14 cellular contexts compared by ENCODE assay signal in the genomic region with DNA sequence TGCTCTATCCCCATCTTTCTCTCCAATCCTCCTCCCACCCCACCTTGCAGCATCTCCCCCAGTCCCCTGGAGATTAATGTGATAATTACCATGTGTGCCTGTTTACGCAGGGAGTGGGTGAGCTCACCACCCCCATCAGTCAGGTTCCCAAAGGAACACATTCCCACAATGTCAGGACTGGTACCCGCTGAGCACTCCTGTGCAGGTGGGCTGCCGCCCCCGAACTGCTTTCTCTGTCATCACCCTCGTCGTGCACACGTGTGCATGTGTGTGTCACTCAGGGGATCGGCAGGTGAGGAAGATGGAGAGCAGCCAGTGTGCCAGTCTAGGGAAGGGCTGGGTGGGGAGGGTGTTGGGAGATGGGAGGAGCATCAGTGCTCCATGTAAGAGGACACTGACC.
A peak's percentile ranks its signal among the peaks of the same experiment; 100 is the strongest.
DNase-seq lines count a peak whose midpoint lies in the region; ATAC-seq and TF ChIP-seq lines count a peak whose summit lies in the region.
"Had no signal": no experiment of that assay in that cellular context is flagged by ENCODE, and none has a peak within 500 bp of the region (broad histone marks: within the 10 kb centered on the region; RNA-seq: fewer than 3 reads in every experiment).

No MANE protein-coding gene starts in this region.

- POLR2A ChIA-PET in HEK293 (lab: Yijun Ruan, JAX) = no interaction called here

- no peaks in the 10 kb centered on the region for H3K36me3 ChIP-seq in HEK293 (ENCODE audit: control insufficient read depth in 2 of 2, insufficient read depth in 1 of 2, low read length in 2 of 2)
- H3K36me3 ChIP-seq: BLaER1, HAP-1 had no signal

- TF ChIP-seq CTCF in HEK293 (tag by site-specific recombination; IDR thresholded peaks at IDR 0.05) = no peak
- no peak for TF ChIP-seq CTCF in mesothelial cell of epicardium (IDR thresholded peaks at IDR 0.05; ENCODE audit: unreplicated experiment)

- no peak overlapping the region for H3K4me3 Mint-ChIP-seq in mesothelial cell of epicardium
- no peak overlapping the region for H3K4me3 Mint-ChIP-seq in stimulated activated effector memory CD8-positive, alpha-beta T cell treated with anti-CD3 and anti-CD28 coated beads, Interleukin-12 subunit alpha, Interleukin-12 subunit beta, amount 100 ng/mL, for 72 hours
- H3K4me3 Mint-ChIP-seq: CD8-positive, alpha-beta memory T cell had no signal

- peaks cover 47% of the 10 kb centered on the region for H3K27me3 Mint-ChIP-seq in mesothelial cell of epicardium (ENCODE audit: low read depth)

- no peaks in the 10 kb centered on the region for H3K4me1 Mint-ChIP-seq in mesothelial cell of epicardium
- no peaks in the 10 kb centered on the region for H3K4me1 Mint-ChIP-seq in stimulated activated effector memory CD8-positive, alpha-beta T cell treated with anti-CD3 and anti-CD28 coated beads, Interleukin-12 subunit alpha, Interleukin-12 subunit beta, amount 100 ng/mL, for 72 hours
- H3K4me1 Mint-ChIP-seq: CD8-positive, alpha-beta memory T cell had no signal

- no peak overlapping the region for H3K4me3 ChIP-seq in HEK293 (ENCODE audit: low read depth, low read length)
- H3K4me3 ChIP-seq: BLaER1, HAP-1 had no signal

- H3K36me3 Mint-ChIP-seq in mesothelial cell of epicardium = no peaks in the 10 kb centered on the region
- no peaks in the 10 kb centered on the region for H3K36me3 Mint-ChIP-seq in stimulated activated effector memory CD8-positive, alpha-beta T cell treated with anti-CD3 and anti-CD28 coated beads, Interleukin-12 subunit alpha, Interleukin-12 subunit beta, amount 100 ng/mL, for 72 hours
- H3K36me3 Mint-ChIP-seq: CD8-positive, alpha-beta memory T cell had no signal

- no peak overlapping the region for H3K27ac ChIP-seq in HEK293 (ENCODE audit: extremely low read depth, low read depth, low read length)
- H3K27ac ChIP-seq in epithelial cell of prostate = peak overlapping the region; percentile 68
- H3K27ac ChIP-seq: BLaER1 had no signal

- H3K27ac Mint-ChIP-seq in mesothelial cell of epicardium = no peak overlapping the region
- no peak overlapping the region for H3K27ac Mint-ChIP-seq in stimulated activated effector memory CD8-positive, alpha-beta T cell treated with anti-CD3 and anti-CD28 coated beads, Interleukin-12 subunit alpha, Interleukin-12 subunit beta, amount 100 ng/mL, for 72 hours
- H3K27ac Mint-ChIP-seq: CD8-positive, alpha-beta memory T cell had no signal

- ATAC-seq in stimulated activated effector memory CD8-positive, alpha-beta T cell treated with anti-CD3 and anti-CD28 coated beads, Interleukin-12 subunit alpha, Interleukin-12 subunit beta, amount 100 ng/mL, for 72 hours = no peak
- ATAC-seq: Panc1 had no signal

- no peaks in the 10 kb centered on the region for H3K9me3 ChIP-seq in HEK293 (ENCODE audit: control insufficient read depth, insufficient read depth, low read depth, low read length)
- H3K9me3 ChIP-seq: BLaER1, HAP-1 had no signal

- peak; percentile 73 to 92 (median 87) for DNase-seq in NCI-H1417 (lab: John Stamatoyannopoulos, UW)
- no peak for DNase-seq in NCI-H1417 treated with DMSO at 0.1 percent for 48 hours (lab: John Stamatoyannopoulos, UW)
- no peak for DNase-seq in epithelial cell of prostate (ENCODE audit: low read depth, low spot score)
- DNase-seq in nucleus accumbens (lab: John Stamatoyannopoulos, UW) = peak in 35 of 56 donors; percentile 5 to 83 (median 53)
- no peak for DNase-seq in stimulated activated CD4-positive, alpha-beta T cell treated with anti-CD3 and anti-CD28 coated beads, Interleukin-4, amount 100 ng/mL, for 1 hour
- no peak for DNase-seq in mesothelial cell of epicardium (ENCODE audit: low spot score in 2 of 2, unreplicated experiment in 2 of 2)
- DNase-seq in stimulated activated effector memory CD8-positive, alpha-beta T cell treated with anti-CD3 and anti-CD28 coated beads, Interleukin-12 subunit alpha, Interleukin-12 subunit beta, amount 100 ng/mL, for 72 hours (ENCODE audit: low spot score in 2 of 2) = no peak
- DNase-seq: 8988T; CD8-positive, alpha-beta memory T cell; IMR-90 had no signal

- CTCF ChIA-PET in HEK293 (lab: Yijun Ruan, JAX) = interaction anchor here (1.0 kb wide), 1 partner anchor 12 kb away, joined by 3 read pairs; no protein-coding TSS in a partner anchor

- no peaks in the 10 kb centered on the region for H3K4me1 ChIP-seq in HEK293 (ENCODE audit: control insufficient read depth, insufficient read depth, low read length)
- H3K4me1 ChIP-seq: BLaER1, HAP-1 had no signal

- no peaks in the 10 kb centered on the region for H3K9me3 Mint-ChIP-seq in mesothelial cell of epicardium
- no peaks in the 10 kb centered on the region for H3K9me3 Mint-ChIP-seq in stimulated activated effector memory CD8-positive, alpha-beta T cell treated with anti-CD3 and anti-CD28 coated beads, Interleukin-12 subunit alpha, Interleukin-12 subunit beta, amount 100 ng/mL, for 72 hours
- H3K9me3 Mint-ChIP-seq: CD8-positive, alpha-beta memory T cell had no signal

TF ChIP-seq in HEK293, 187 proteins besides CTCF, POLR2A, EP300 and RAD21:
- TF ChIP-seq EGR2 (tag by site-specific recombination; IDR thresholded peaks at IDR 0.05; ENCODE audit: low read depth) = peak; percentile 52
- no peak for TF ChIP-seq KLF1 (tag by site-specific recombination; IDR thresholded peaks at IDR 0.05)
- peak; percentile 70 for TF ChIP-seq ZFHX2 (tag by site-specific recombination; conservative IDR thresholded peaks at IDR 0.05)

Comparison
In these comparisons a context has a peak if more than half of its experiments do, and no peak if none do; other contexts are left out.
1. DNase-seq: peak in NCI-H1417 (3 of 3) and nucleus accumbens (35 of 56); none in NCI-H1417 treated with DMSO at 0.1 percent for 48 hours (single experiment), epithelial cell of prostate (single experiment), stimulated activated CD4-positive, alpha-beta T cell treated with anti-CD3 and anti-CD28 coated beads, Interleukin-4, amount 100 ng/mL, for 1 hour (single experiment), mesothelial cell of epicardium (0 of 2) and stimulated activated effector memory CD8-positive, alpha-beta T cell treated with anti-CD3 and anti-CD28 coated beads, Interleukin-12 subunit alpha, Interleukin-12 subunit beta, amount 100 ng/mL, for 72 hours (0 of 2).